In genomic region chr5:102811962-102812361, GRCh38 we compare ENCODE assay signal across 9 cellular contexts. TPM values are rescaled to one million over a fixed set of nuclear protein-coding genes. Genes with fewer than 3 reads are reported as not detected.
DNase-seq lines count a peak whose midpoint lies in the region; ATAC-seq and TF ChIP-seq lines count a peak whose summit lies in the region.
"Had no signal": no experiment of that assay in that cellular context is flagged by ENCODE, and none has a peak within 500 bp of the region (broad histone marks: within the 10 kb centered on the region; RNA-seq: fewer than 3 reads in every experiment).

No MANE protein-coding gene starts in this region.

- H3K27me3 Mint-ChIP-seq in activated naive CD4-positive, alpha-beta T cell treated with anti-CD3 and anti-CD28 coated beads, Interleukin-2, amount 10 ng/mL, durations not matched to agents 7 days and 5 days, result no peaks in the 10 kb centered on the region

- ATAC-seq in HG03097 (IDR thresholded peaks at IDR 0.05; ENCODE audit: low FRiP score, unreplicated experiment), result peak; percentile 61
- no peak for ATAC-seq in left cardiac atrium

- H3K27ac Mint-ChIP-seq in activated naive CD4-positive, alpha-beta T cell treated with anti-CD3 and anti-CD28 coated beads, Interleukin-2, amount 10 ng/mL, durations not matched to agents 7 days and 5 days, result no peak overlapping the region

- H3K36me3 Mint-ChIP-seq in activated naive CD4-positive, alpha-beta T cell treated with anti-CD3 and anti-CD28 coated beads, Interleukin-2, amount 10 ng/mL, durations not matched to agents 7 days and 5 days, result no peaks in the 10 kb centered on the region

- 45 to 51% methylated on average over 2 of the region's 2 CpGs for WGBS in lower leg skin, 2 donors

- no peak for TF ChIP-seq CTCF in lower leg skin (IDR thresholded peaks at IDR 0.05)

- intact Hi-C loops in lower leg skin (cut with DNase I; ENCODE audit: low total_unique reads), result no loop called here
- intact Hi-C loops in left cardiac atrium (cut with DNase I), result no loop called here

- CTCF ChIA-PET in activated naive CD4-positive, alpha-beta T cell treated with anti-CD3 and anti-CD28 coated beads, Interleukin-2, amount 10 ng/mL, durations not matched to agents 7 days and 5 days (lab: Charles Lee), result no interaction called here

- no peak overlapping the region for H3K4me3 Mint-ChIP-seq in activated naive CD4-positive, alpha-beta T cell treated with anti-CD3 and anti-CD28 coated beads, Interleukin-2, amount 10 ng/mL, durations not matched to agents 7 days and 5 days

- no peak overlapping the region for H3K4me3 ChIP-seq in lower leg skin (ENCODE audit: low read depth, poor library complexity, severe bottlenecking)
- H3K4me3 ChIP-seq: BLaER1 treated with 17β-estradiol and CSF1 and Interleukin-3, amounts not matched to agents 10 nM and 100 nM had no signal

- peaks cover 8% of the 10 kb centered on the region for H3K4me1 Mint-ChIP-seq in activated naive CD4-positive, alpha-beta T cell treated with anti-CD3 and anti-CD28 coated beads, Interleukin-2, amount 10 ng/mL, durations not matched to agents 7 days and 5 days

- DNase-seq in COLO668 (lab: John Stamatoyannopoulos, UW; ENCODE audit: unreplicated experiment), result peak; percentile 29
- DNase-seq in NCI-H2196 (lab: John Stamatoyannopoulos, UW; ENCODE audit: unreplicated experiment), result peak; percentile 66
- peak; percentile 75 to 91 for DNase-seq in dermis microvascular lymphatic vessel endothelial cell (ENCODE audit: low read depth in 2 of 2)
- DNase-seq in lower leg skin (ENCODE audit: low spot score in 2 of 2), result no peak
- no peak for DNase-seq in left cardiac atrium
- DNase-seq in DMS79 (lab: John Stamatoyannopoulos, UW), result no peak
- no peak for DNase-seq in activated naive CD4-positive, alpha-beta T cell treated with anti-CD3 and anti-CD28 coated beads, Interleukin-2, amount 10 ng/mL, durations not matched to agents 7 days and 5 days

- H3K9me3 Mint-ChIP-seq in activated naive CD4-positive, alpha-beta T cell treated with anti-CD3 and anti-CD28 coated beads, Interleukin-2, amount 10 ng/mL, durations not matched to agents 7 days and 5 days, result no peaks in the 10 kb centered on the region

- TF ChIP-seq POLR2A in lower leg skin (IDR thresholded peaks at IDR 0.05), result no peak

RNA-seq across cellular contexts. Expression of gene PAM, which starts 56.9 kb away (rescaled TPM):
- total RNA-seq in dermis microvascular lymphatic vessel endothelial cell (205 and 318 TPM in 2 replicates), lower leg skin (100 to 1,000 TPM in 2 of 4 donors, 10 to 100 TPM in 2; 37.8 to 144 (median 92.7) TPM), left cardiac atrium (1,000 to 10,000 TPM; 2,389 to 3,652 TPM)

Comparison
In these comparisons a context has a peak if more than half of its experiments do, and no peak if none do; other contexts are left out.
1. DNase-seq: peak in COLO668 (single experiment), NCI-H2196 (single experiment) and dermis microvascular lymphatic vessel endothelial cell (2 of 2); none in lower leg skin (0 of 2), left cardiac atrium (single experiment), DMS79 (single experiment) and activated naive CD4-positive, alpha-beta T cell treated with anti-CD3 and anti-CD28 coated beads, Interleukin-2, amount 10 ng/mL, durations not matched to agents 7 days and 5 days (single experiment).